Comparison of ENCODE assay signal across 20 cellular contexts in the genomic region with DNA sequence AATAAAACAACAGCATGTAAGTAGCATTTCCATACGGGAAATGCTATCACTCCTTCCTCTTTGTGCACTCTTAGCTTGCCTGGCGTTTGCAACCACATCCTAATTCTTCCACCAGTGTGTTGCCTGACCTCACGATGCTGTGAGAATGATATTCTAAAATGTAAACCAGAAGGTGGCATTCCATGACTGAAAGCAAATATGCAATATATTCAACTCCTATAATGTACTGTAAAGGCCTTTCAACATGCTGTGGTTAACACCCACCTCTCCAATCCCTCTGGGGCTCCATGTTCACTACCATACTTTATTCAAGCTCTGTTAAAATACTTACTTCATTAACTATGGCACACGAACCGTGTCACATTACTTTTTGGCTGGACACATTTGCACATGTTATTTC.
DNase-seq lines count a peak whose midpoint lies in the region; ATAC-seq and TF ChIP-seq lines count a peak whose summit lies in the region.
"Had no signal": no experiment of that assay in that cellular context is flagged by ENCODE, and none has a peak within 500 bp of the region (broad histone marks: within the 10 kb centered on the region; RNA-seq: fewer than 3 reads in every experiment).

No MANE protein-coding gene starts in this region.

- no peak for ATAC-seq in natural killer cell treated with Interleukin-12 subunit alpha and Interleukin-12 subunit beta and Interleukin-15 and Interleukin-18, amount 100 ng/mL, for 72 hours
- no peak for ATAC-seq in HG03139 (IDR thresholded peaks at IDR 0.05; ENCODE audit: unreplicated experiment)
- ATAC-seq: A549, K562, PC-3 had no signal

- H3K4me2 ChIP-seq in neural cell (ENCODE audit: low read length), result no peak overlapping the region
- H3K4me2 ChIP-seq: A549 had no signal

- no peak for TF ChIP-seq CTCF in neural cell (IDR thresholded peaks at IDR 0.05; ENCODE audit: poor library complexity, severe bottlenecking)
- no peak for TF ChIP-seq CTCF in spleen (IDR thresholded peaks at IDR 0.05 in 8 of 11, conservative IDR thresholded peaks at IDR 0.05 in 3 of 11)

- no peaks in the 10 kb centered on the region for H3K79me2 ChIP-seq in neural cell (replicated peaks; ENCODE audit: insufficient read depth, low read length)

- TF ChIP-seq EP300 in neural cell (conservative IDR thresholded peaks at IDR 0.05; ENCODE audit: poor library complexity, severe bottlenecking), result no peak

- no peak overlapping the region for H3K9ac ChIP-seq in adipocyte (ENCODE audit: low read length)
- no peak overlapping the region for H3K9ac ChIP-seq in neural cell (ENCODE audit: low read length)

- no peak overlapping the region for H3K27ac Mint-ChIP-seq in natural killer cell treated with Interleukin-12 subunit alpha and Interleukin-12 subunit beta and Interleukin-15 and Interleukin-18, amount 100 ng/mL, for 72 hours
- H3K27ac Mint-ChIP-seq: CD14-positive monocyte, HFFc6 had no signal

- H3K4me3 ChIP-seq in adipocyte (ENCODE audit: low read length) (no peak overlapping the region), neural cell (ENCODE audit: low read length) (no peak overlapping the region), spleen (no peak overlapping the region)
- H3K4me3 ChIP-seq: A549, K562 had no signal

- H3F3A ChIP-seq in neural cell (ENCODE audit: insufficient read depth, low read length, poor library complexity, severe bottlenecking), result no peaks in the 10 kb centered on the region

- H3K36me3 Mint-ChIP-seq in natural killer cell treated with Interleukin-12 subunit alpha and Interleukin-12 subunit beta and Interleukin-15 and Interleukin-18, amount 100 ng/mL, for 72 hours, result peaks cover 9% of the 10 kb centered on the region
- H3K36me3 Mint-ChIP-seq: CD14-positive monocyte had no signal

- H3K9me3 Mint-ChIP-seq in natural killer cell treated with Interleukin-12 subunit alpha and Interleukin-12 subunit beta and Interleukin-15 and Interleukin-18, amount 100 ng/mL, for 72 hours, result peaks cover 27% of the 10 kb centered on the region

- peak; percentile 24 for TF ChIP-seq RAD21 in neural cell (conservative IDR thresholded peaks at IDR 0.05)

- intact Hi-C loops in spleen (cut with DNase I; ENCODE audit: low total_unique reads), result no loop called here

- H3K36me3 ChIP-seq in adipocyte (ENCODE audit: control insufficient read depth, insufficient read depth, low read length, severe bottlenecking) (no peaks in the 10 kb centered on the region), neural cell (ENCODE audit: insufficient read depth, low read length) (no peaks in the 10 kb centered on the region), spleen (no peaks in the 10 kb centered on the region)

- H4K20me1 ChIP-seq in neural cell (ENCODE audit: insufficient read depth), result no peaks in the 10 kb centered on the region

- H2AFZ ChIP-seq in neural cell (ENCODE audit: low read depth, low read length), result no peak overlapping the region

- no peaks in the 10 kb centered on the region for H3K9me2 ChIP-seq in neural cell (ENCODE audit: insufficient read depth, low read length)

- H3K4me1 ChIP-seq in adipocyte (ENCODE audit: control insufficient read depth, insufficient read depth, low read length), result peaks cover 29% of the 10 kb centered on the region
- H3K4me1 ChIP-seq in spleen, result no peaks in the 10 kb centered on the region
- H3K4me1 ChIP-seq: A549 had no signal

- WGBS in spleen, 5 donors, result 42 to 50% (median 45%) methylated on average over 5 of the region's 5 CpGs

- H3K9me3 ChIP-seq in adipocyte (ENCODE audit: control insufficient read depth, low read length) (no peaks in the 10 kb centered on the region), neural cell (ENCODE audit: low read length) (no peaks in the 10 kb centered on the region), spleen (no peaks in the 10 kb centered on the region)
- H3K9me3 ChIP-seq: A549 had no signal

- no peaks in the 10 kb centered on the region for H3K27me3 Mint-ChIP-seq in natural killer cell treated with Interleukin-12 subunit alpha and Interleukin-12 subunit beta and Interleukin-15 and Interleukin-18, amount 100 ng/mL, for 72 hours

- H3K27me3 ChIP-seq in adipocyte (replicated peaks; ENCODE audit: control insufficient read depth, insufficient read depth, low read length) (no peaks in the 10 kb centered on the region), neural cell (ENCODE audit: insufficient read depth, low read depth, low read length) (no peaks in the 10 kb centered on the region), spleen (replicated peaks in 1 of 7) (no peaks in the 10 kb centered on the region)

- TF ChIP-seq POLR2A in spleen (IDR thresholded peaks at IDR 0.05), result no peak

- H3K27ac ChIP-seq in neural cell (ENCODE audit: low read length) (no peak overlapping the region), spleen (no peak overlapping the region)
- H3K27ac ChIP-seq: A549 had no signal

- no peaks in the 10 kb centered on the region for H3K4me1 Mint-ChIP-seq in natural killer cell treated with Interleukin-12 subunit alpha and Interleukin-12 subunit beta and Interleukin-15 and Interleukin-18, amount 100 ng/mL, for 72 hours (ENCODE audit: low read depth in 2 of 2)
- H3K4me1 Mint-ChIP-seq: CD14-positive monocyte had no signal

- DNase-seq in HT1080 (ENCODE audit: low read depth) (peak; percentile 17), adipocyte (ENCODE audit: low read depth) (peak; percentile 33), fibroblast of peridontal ligament (ENCODE audit: extremely low read depth) (peak; percentile 47), spleen (no peak), AML-193 (lab: John Stamatoyannopoulos, UW) (no peak)
- DNase-seq in natural killer cell treated with Interleukin-12 subunit alpha and Interleukin-12 subunit beta and Interleukin-15 and Interleukin-18, amount 100 ng/mL, for 72 hours (ENCODE audit: low spot score), result no peak
- DNase-seq: Calu3, DMS79 treated with DMSO at 0.1 percent for 48 hours, GF-D8, HFFc6, NCI-H1048, NCI-H146, NCI-H2081 treated with DMSO at 0.1 percent for 48 hours, NCI-H345, PC-3 had no signal

- H3K4me3 Mint-ChIP-seq in natural killer cell treated with Interleukin-12 subunit alpha and Interleukin-12 subunit beta and Interleukin-15 and Interleukin-18, amount 100 ng/mL, for 72 hours, result no peak overlapping the region
- H3K4me3 Mint-ChIP-seq: CD14-positive monocyte, HFFc6 had no signal

TF ChIP-seq in neural cell, 6 proteins besides CTCF, POLR2A, EP300 and RAD21:
- TF ChIP-seq POLR2AphosphoS5 (IDR thresholded peaks at IDR 0.05) (no peak), SMC3 (conservative IDR thresholded peaks at IDR 0.05; ENCODE audit: poor library complexity) (no peak), EZH2 (IDR thresholded peaks at IDR 0.05; ENCODE audit: borderline replicate concordance, insufficient read depth, low read length, poor library complexity, severe bottlenecking) (no peak), MXI1 (conservative IDR thresholded peaks at IDR 0.05; ENCODE audit: poor library complexity, severe bottlenecking) (no peak), TAF1 (IDR thresholded peaks at IDR 0.05; ENCODE audit: low read depth) (no peak)
- TF ChIP-seq, protein P1, sequence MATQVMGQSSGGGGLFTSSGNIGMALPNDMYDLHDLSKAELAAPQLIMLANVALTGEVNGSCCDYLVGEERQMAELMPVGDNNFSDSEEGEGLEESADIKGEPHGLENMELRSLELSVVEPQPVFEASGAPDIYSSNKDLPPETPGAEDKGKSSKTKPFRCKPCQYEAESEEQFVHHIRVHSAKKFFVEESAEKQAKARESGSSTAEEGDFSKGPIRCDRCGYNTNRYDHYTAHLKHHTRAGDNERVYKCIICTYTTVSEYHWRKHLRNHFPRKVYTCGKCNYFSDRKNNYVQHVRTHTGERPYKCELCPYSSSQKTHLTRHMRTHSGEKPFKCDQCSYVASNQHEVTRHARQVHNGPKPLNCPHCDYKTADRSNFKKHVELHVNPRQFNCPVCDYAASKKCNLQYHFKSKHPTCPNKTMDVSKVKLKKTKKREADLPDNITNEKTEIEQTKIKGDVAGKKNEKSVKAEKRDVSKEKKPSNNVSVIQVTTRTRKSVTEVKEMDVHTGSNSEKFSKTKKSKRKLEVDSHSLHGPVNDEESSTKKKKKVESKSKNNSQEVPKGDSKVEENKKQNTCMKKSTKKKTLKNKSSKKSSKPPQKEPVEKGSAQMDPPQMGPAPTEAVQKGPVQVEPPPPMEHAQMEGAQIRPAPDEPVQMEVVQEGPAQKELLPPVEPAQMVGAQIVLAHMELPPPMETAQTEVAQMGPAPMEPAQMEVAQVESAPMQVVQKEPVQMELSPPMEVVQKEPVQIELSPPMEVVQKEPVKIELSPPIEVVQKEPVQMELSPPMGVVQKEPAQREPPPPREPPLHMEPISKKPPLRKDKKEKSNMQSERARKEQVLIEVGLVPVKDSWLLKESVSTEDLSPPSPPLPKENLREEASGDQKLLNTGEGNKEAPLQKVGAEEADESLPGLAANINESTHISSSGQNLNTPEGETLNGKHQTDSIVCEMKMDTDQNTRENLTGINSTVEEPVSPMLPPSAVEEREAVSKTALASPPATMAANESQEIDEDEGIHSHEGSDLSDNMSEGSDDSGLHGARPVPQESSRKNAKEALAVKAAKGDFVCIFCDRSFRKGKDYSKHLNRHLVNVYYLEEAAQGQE (IDR thresholded peaks at IDR 0.05; ENCODE audit: borderline replicate concordance), result no peak

Comparison
In these comparisons a context has a peak if more than half of its experiments do, and no peak if none do; other contexts are left out.
1. DNase-seq: peak in HT1080 (single experiment), adipocyte (single experiment) and fibroblast of peridontal ligament (single experiment); none in natural killer cell treated with Interleukin-12 subunit alpha and Interleukin-12 subunit beta and Interleukin-15 and Interleukin-18, amount 100 ng/mL, for 72 hours (single experiment), spleen (single experiment) and AML-193 (0 of 2).